ENCODE assay signal across 11 cellular contexts in the genomic region with DNA sequence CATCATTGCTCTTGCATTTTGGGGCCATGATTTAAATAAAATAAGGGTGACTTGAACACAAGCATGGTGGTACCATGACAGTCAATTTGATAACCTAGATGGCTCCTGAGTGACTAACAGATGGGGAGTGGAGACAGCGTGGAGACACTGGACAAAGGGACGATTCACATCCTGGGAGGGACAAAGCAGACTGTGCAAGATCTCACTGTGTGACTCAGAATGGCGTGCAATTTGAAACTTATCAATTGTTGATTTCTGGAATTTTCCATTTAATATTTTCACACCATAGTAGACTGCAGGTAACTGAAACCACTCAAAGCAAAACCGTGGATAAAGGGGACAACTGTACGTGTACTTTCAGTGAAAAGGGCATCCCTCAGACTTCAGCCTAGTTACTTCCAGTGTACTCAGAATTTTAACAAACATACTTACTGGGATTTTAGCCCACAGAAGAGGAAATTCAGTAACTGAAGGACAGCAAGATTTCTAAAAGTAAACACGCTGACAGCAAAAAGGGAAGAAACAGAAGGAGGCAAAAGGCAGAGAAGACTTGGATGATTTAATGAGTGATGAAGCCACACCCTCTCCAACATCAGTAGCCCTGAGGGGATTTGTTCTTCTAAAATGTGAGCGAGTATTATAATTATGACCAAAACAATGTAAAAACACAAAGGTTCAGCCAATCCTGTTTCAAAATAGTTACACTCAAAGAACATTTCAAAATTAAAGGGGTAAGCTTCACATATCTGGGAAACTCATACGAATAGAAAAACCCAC.
A peak's percentile ranks its signal among the peaks of the same experiment; 100 is the strongest.
DNase-seq lines count a peak whose midpoint lies in the region; ATAC-seq, FAIRE-seq and TF ChIP-seq lines count a peak whose summit lies in the region.
"Had no signal": no experiment of that assay in that cellular context is flagged by ENCODE, and none has a peak within 500 bp of the region (broad histone marks: within the 10 kb centered on the region; RNA-seq: fewer than 3 reads in every experiment).

No MANE protein-coding gene starts in this region.

- no peaks in the 10 kb centered on the region for H3K4me1 Mint-ChIP-seq in nephron progenitor cell
- H3K4me1 Mint-ChIP-seq: brain; stimulated activated memory B cell treated with anti-CD40 and anti-IgM and Interleukin-4, amounts not matched to agents 10 μg/mL and 1 μg/mL and 100 μg/mL, for 72 hours had no signal

- H3K36me3 Mint-ChIP-seq in nephron progenitor cell (ENCODE audit: low read depth) = peaks cover 86% of the 10 kb centered on the region

- ATAC-seq in GM18858 (IDR thresholded peaks at IDR 0.05; ENCODE audit: unreplicated experiment) (no peak), GM18907 (IDR thresholded peaks at IDR 0.05; ENCODE audit: unreplicated experiment) (no peak), GM18502 (IDR thresholded peaks at IDR 0.05; ENCODE audit: poor library complexity, unreplicated experiment) (no peak)
- ATAC-seq: stimulated activated memory B cell treated with anti-CD40 and anti-IgM and Interleukin-4, amounts not matched to agents 10 μg/mL and 1 μg/mL and 100 μg/mL, for 72 hours had no signal

- no peak for TF ChIP-seq CTCF in nephron progenitor cell (IDR thresholded peaks at IDR 0.05)

- FAIRE-seq in RCC 7860 (lab: Jason Lieb, UNC) = no peak

- peak overlapping the region; percentile 9 for H3K27ac ChIP-seq in caudate nucleus (ENCODE audit: low read depth, low read length)

- peaks cover 38% of the 10 kb centered on the region for H3K9me3 Mint-ChIP-seq in nephron progenitor cell

- no peak overlapping the region for H3K4me3 Mint-ChIP-seq in nephron progenitor cell
- H3K4me3 Mint-ChIP-seq: brain; stimulated activated memory B cell treated with anti-CD40 and anti-IgM and Interleukin-4, amounts not matched to agents 10 μg/mL and 1 μg/mL and 100 μg/mL, for 72 hours had no signal

- no peaks in the 10 kb centered on the region for H3K27me3 Mint-ChIP-seq in nephron progenitor cell (ENCODE audit: low read depth, poor library complexity)
- H3K27me3 Mint-ChIP-seq: brain; stimulated activated memory B cell treated with anti-CD40 and anti-IgM and Interleukin-4, amounts not matched to agents 10 μg/mL and 1 μg/mL and 100 μg/mL, for 72 hours had no signal

- peak overlapping the region; percentile 57 for H3K27ac Mint-ChIP-seq in nephron progenitor cell
- H3K27ac Mint-ChIP-seq: brain; stimulated activated memory B cell treated with anti-CD40 and anti-IgM and Interleukin-4, amounts not matched to agents 10 μg/mL and 1 μg/mL and 100 μg/mL, for 72 hours had no signal

- peak; percentile 58 for DNase-seq in EL
- peak; percentile 63 for DNase-seq in NOMO-1 treated with DMSO at 0.1 percent for 48 hours (lab: John Stamatoyannopoulos, UW; ENCODE audit: unreplicated experiment)
- peak in 2 of 61 donors; percentile 1 to 2 for DNase-seq in caudate nucleus (lab: John Stamatoyannopoulos, UW)
- no peak for DNase-seq in nephron progenitor cell
- no peak for DNase-seq in RCC 7860 (ENCODE audit: low spot score)
- DNase-seq: NCI-H2029 treated with DMSO at 0.1 percent for 48 hours had no signal

Comparison
In these comparisons a context has a peak if more than half of its experiments do, and no peak if none do; other contexts are left out.
1. DNase-seq: peak in EL (single experiment) and NOMO-1 treated with DMSO at 0.1 percent for 48 hours (single experiment); none in nephron progenitor cell (single experiment) and RCC 7860 (single experiment).